15 cellular contexts compared by ENCODE assay signal in genomic region chr9:9950813-9951212, GRCh38.
DNase-seq lines count a peak whose midpoint lies in the region; ATAC-seq and TF ChIP-seq lines count a peak whose summit lies in the region.
"Had no signal": no experiment of that assay in that cellular context is flagged by ENCODE, and none has a peak within 500 bp of the region (broad histone marks: within the 10 kb centered on the region; RNA-seq: fewer than 3 reads in every experiment).

No MANE protein-coding gene starts in this region.

- no peaks in the 10 kb centered on the region for H3K27me3 Mint-ChIP-seq in stimulated activated naive CD8-positive, alpha-beta T cell treated with anti-CD3 and anti-CD28 coated beads, Interleukin-15, amount 100 ng/mL, for 72 hours

- POLR2A ChIA-PET in BJ (lab: Charles Lee) = no interaction called here

- TF ChIP-seq CTCF in BJ (IDR thresholded peaks at IDR 0.05; ENCODE audit: insufficient read depth, low read depth, low read length) = no peak
- TF ChIP-seq CTCF in fibroblast of the aortic adventitia (IDR thresholded peaks at IDR 0.05; ENCODE audit: insufficient read depth, low read length) = no peak

- no peak overlapping the region for H3K4me3 Mint-ChIP-seq in stimulated activated effector memory CD8-positive, alpha-beta T cell treated with anti-CD3 and anti-CD28 coated beads, Interleukin-12 subunit alpha, Interleukin-12 subunit beta, amount 100 ng/mL, for 72 hours
- H3K4me3 Mint-ChIP-seq in stimulated activated naive CD8-positive, alpha-beta T cell treated with anti-CD3 and anti-CD28 coated beads, Interleukin-15, amount 100 ng/mL, for 72 hours = no peak overlapping the region

- H3K36me3 Mint-ChIP-seq in stimulated activated effector memory CD8-positive, alpha-beta T cell treated with anti-CD3 and anti-CD28 coated beads, Interleukin-12 subunit alpha, Interleukin-12 subunit beta, amount 100 ng/mL, for 72 hours = no peaks in the 10 kb centered on the region

- H3K27me3 ChIP-seq in BJ (ENCODE audit: control insufficient read depth, insufficient read depth, low read length) = no peaks in the 10 kb centered on the region

- CTCF ChIA-PET in BJ (lab: Yijun Ruan, JAX) = interaction anchor here (0.6 to 1.8 kb wide), 2 partner anchors 9 to 1030 kb away, joined by 4 to 7 read pairs; no protein-coding TSS in a partner anchor

- H3K4me3 ChIP-seq in BJ (ENCODE audit: low read depth, low read length) (no peak overlapping the region), fibroblast of the aortic adventitia (ENCODE audit: low read depth, low read length) (no peak overlapping the region), skeletal muscle cell (ENCODE audit: low read depth, low read length) (no peak overlapping the region)
- H3K4me3 ChIP-seq: HAP-1, PC-9 had no signal

- H3K4me1 Mint-ChIP-seq in stimulated activated effector memory CD8-positive, alpha-beta T cell treated with anti-CD3 and anti-CD28 coated beads, Interleukin-12 subunit alpha, Interleukin-12 subunit beta, amount 100 ng/mL, for 72 hours = no peaks in the 10 kb centered on the region
- H3K4me1 Mint-ChIP-seq in stimulated activated naive CD8-positive, alpha-beta T cell treated with anti-CD3 and anti-CD28 coated beads, Interleukin-15, amount 100 ng/mL, for 72 hours = no peaks in the 10 kb centered on the region

- H3K9me3 Mint-ChIP-seq in stimulated activated effector memory CD8-positive, alpha-beta T cell treated with anti-CD3 and anti-CD28 coated beads, Interleukin-12 subunit alpha, Interleukin-12 subunit beta, amount 100 ng/mL, for 72 hours = peaks cover 4% of the 10 kb centered on the region
- no peaks in the 10 kb centered on the region for H3K9me3 Mint-ChIP-seq in stimulated activated naive CD8-positive, alpha-beta T cell treated with anti-CD3 and anti-CD28 coated beads, Interleukin-15, amount 100 ng/mL, for 72 hours

- H3K27ac Mint-ChIP-seq in stimulated activated effector memory CD8-positive, alpha-beta T cell treated with anti-CD3 and anti-CD28 coated beads, Interleukin-12 subunit alpha, Interleukin-12 subunit beta, amount 100 ng/mL, for 72 hours = no peak overlapping the region
- H3K27ac Mint-ChIP-seq in stimulated activated naive CD8-positive, alpha-beta T cell treated with anti-CD3 and anti-CD28 coated beads, Interleukin-15, amount 100 ng/mL, for 72 hours = no peak overlapping the region

- DNase-seq in BJ (ENCODE audit: low read depth) (peak; percentile 31), NCI-H69 (lab: John Stamatoyannopoulos, UW) (peak; percentile 56), fibroblast of the aortic adventitia (ENCODE audit: low read depth) (peak; percentile 8), skeletal muscle cell (ENCODE audit: low read depth) (peak; percentile 1)
- no peak for DNase-seq in stimulated activated CD4-positive, alpha-beta T cell treated with anti-CD3 and anti-CD28 coated beads, Interleukin-2, amount 100 ng/mL, for 48 hours
- DNase-seq in stimulated activated effector memory CD8-positive, alpha-beta T cell treated with anti-CD3 and anti-CD28 coated beads, Interleukin-12 subunit alpha, Interleukin-12 subunit beta, amount 100 ng/mL, for 72 hours (ENCODE audit: low spot score in 2 of 2) = no peak
- DNase-seq in stimulated activated naive CD8-positive, alpha-beta T cell treated with anti-CD3 and anti-CD28 coated beads, Interleukin-15, amount 100 ng/mL, for 72 hours = no peak
- DNase-seq: C1 segment of cervical spinal cord, DMS153, NCI-H146, NCI-H2227 treated with DMSO at 0.1 percent for 48 hours, NCI-H526 treated with DMSO at 0.1 percent for 48 hours, PC-9 had no signal

- H3K36me3 ChIP-seq in BJ (ENCODE audit: control insufficient read depth, insufficient read depth, low read length) = no peaks in the 10 kb centered on the region
- H3K36me3 ChIP-seq: HAP-1 had no signal

- no peak for ATAC-seq in stimulated activated effector memory CD8-positive, alpha-beta T cell treated with anti-CD3 and anti-CD28 coated beads, Interleukin-12 subunit alpha, Interleukin-12 subunit beta, amount 100 ng/mL, for 72 hours
- ATAC-seq in stimulated activated naive CD8-positive, alpha-beta T cell treated with anti-CD3 and anti-CD28 coated beads, Interleukin-15, amount 100 ng/mL, for 72 hours = no peak
- ATAC-seq: SK-N-SH treated with all-trans-retinoic acid at 6 μM for 48 hours had no signal

Comparison
In these comparisons a context has a peak if more than half of its experiments do, and no peak if none do; other contexts are left out.
1. DNase-seq: peak in BJ (single experiment), NCI-H69 (single experiment), fibroblast of the aortic adventitia (single experiment) and skeletal muscle cell (single experiment); none in stimulated activated CD4-positive, alpha-beta T cell treated with anti-CD3 and anti-CD28 coated beads, Interleukin-2, amount 100 ng/mL, for 48 hours (0 of 2), stimulated activated effector memory CD8-positive, alpha-beta T cell treated with anti-CD3 and anti-CD28 coated beads, Interleukin-12 subunit alpha, Interleukin-12 subunit beta, amount 100 ng/mL, for 72 hours (0 of 2) and stimulated activated naive CD8-positive, alpha-beta T cell treated with anti-CD3 and anti-CD28 coated beads, Interleukin-15, amount 100 ng/mL, for 72 hours (0 of 2).